8 cellular contexts compared by ENCODE assay signal in the genomic region with DNA sequence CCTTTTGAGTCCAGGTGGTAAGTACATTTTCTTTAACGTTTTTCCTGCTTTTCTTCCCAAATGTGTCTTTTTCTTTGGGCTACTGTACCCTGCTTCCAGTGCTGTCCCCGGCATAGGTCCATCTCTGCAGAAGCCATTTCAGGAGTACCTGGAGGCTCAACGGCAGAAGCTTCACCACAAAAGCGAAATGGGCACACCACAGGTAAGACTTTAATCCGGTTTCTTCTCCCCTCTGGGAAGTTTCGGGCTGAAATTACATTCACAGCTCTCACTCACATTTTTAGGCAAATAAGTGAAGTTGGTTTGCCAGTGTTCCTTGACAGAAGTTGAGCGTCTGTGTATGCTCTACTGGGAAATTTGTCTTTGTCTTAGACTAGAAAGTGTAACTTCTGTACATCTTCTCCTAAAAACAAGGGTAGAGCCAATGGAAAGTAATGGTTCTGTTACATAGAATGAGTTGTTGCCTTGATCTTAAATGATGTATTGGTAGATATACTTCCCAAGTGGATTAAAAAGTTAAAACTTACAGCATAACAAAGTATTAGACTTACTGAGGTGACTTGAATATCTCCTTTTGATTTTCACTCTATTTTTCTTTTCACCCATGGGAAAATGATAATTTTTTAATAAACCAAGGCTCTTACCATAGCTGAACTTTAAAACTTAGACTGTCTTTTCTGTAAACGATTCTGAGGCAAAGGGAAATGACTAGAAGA. TPM values are rescaled to one million over a fixed set of nuclear protein-coding genes. Genes with fewer than 3 reads are reported as not detected.
DNase-seq lines count a peak whose midpoint lies in the region; ATAC-seq, FAIRE-seq and TF ChIP-seq lines count a peak whose summit lies in the region.

No MANE protein-coding gene starts in this region.

- in situ Hi-C loops in GM13977 (cut with MboI; ENCODE audit: low pct_unique_long_range_greater_than_20kb, low sequenced_read_pairs, unreplicated experiment), result no loop called here

- 0% methylated on average over 5 of the region's 8 CpGs for WGBS in mesodermal cell (ENCODE audit: insufficient coverage in 2 of 2), 2 experiments

- H3K4me3 Mint-ChIP-seq in chondrocyte (ENCODE audit: unreplicated experiment), result peak overlapping the region; percentile 98

- FAIRE-seq in H54 (lab: Jason Lieb, UNC), result no peak

- TF ChIP-seq POLR2A in H54 (IDR thresholded peaks at IDR 0.05; ENCODE audit: low read depth, low read length), result peak; percentile 44

- ATAC-seq in GM21515 (IDR thresholded peaks at IDR 0.05; ENCODE audit: unreplicated experiment), result no peak

- no peak for TF ChIP-seq CTCF in chondrocyte (IDR thresholded peaks at IDR 0.05)
- no peak for TF ChIP-seq CTCF in WERI-Rb-1 (IDR thresholded peaks at IDR 0.05; ENCODE audit: low read depth, low read length)
- TF ChIP-seq CTCF in GM13977 (IDR thresholded peaks at IDR 0.05; ENCODE audit: extremely low read depth, insufficient read depth, missing control alignments), result no peak

- no peaks in the 10 kb centered on the region for H3K9me3 ChIP-seq in mesodermal cell (ENCODE audit: control insufficient read depth, low read length)
- no peaks in the 10 kb centered on the region for H3K9me3 ChIP-seq in WERI-Rb-1 (ENCODE audit: severe bottlenecking)

- H3K4me1 Mint-ChIP-seq in chondrocyte (ENCODE audit: low read depth), result peaks cover 32% of the 10 kb centered on the region

- H3K27ac ChIP-seq in mesodermal cell (ENCODE audit: low read depth, low read length, severe bottlenecking) (peak overlapping the region; percentile 100), WERI-Rb-1 (no peak overlapping the region)

- H3K36me3 Mint-ChIP-seq in chondrocyte (ENCODE audit: low read depth), result peaks cover 45% of the 10 kb centered on the region

- no peaks in the 10 kb centered on the region for H3K27me3 Mint-ChIP-seq in chondrocyte (ENCODE audit: low read depth)

- H3K27me3 ChIP-seq in WERI-Rb-1 (ENCODE audit: insufficient read depth, low read depth, severe bottlenecking), result no peaks in the 10 kb centered on the region

- DNase-seq in H54 (ENCODE audit: insufficient read length, low spot score) (no peak), RKO (ENCODE audit: low spot score) (peak; percentile 62), chondrocyte (ENCODE audit: low spot score) (no peak), WERI-Rb-1 (no peak), GM13977 (ENCODE audit: low spot score) (no peak), NCI-H2227 (lab: John Stamatoyannopoulos, UW; ENCODE audit: unreplicated experiment) (no peak)

- peak overlapping the region; percentile 99 for H3K27ac Mint-ChIP-seq in chondrocyte (ENCODE audit: unreplicated experiment)

- H3K4me1 ChIP-seq in mesodermal cell (ENCODE audit: control insufficient read depth, insufficient read depth, low read length, poor library complexity, severe bottlenecking), result peaks cover under 1% of the 10 kb centered on the region

- peaks cover 32% of the 10 kb centered on the region for H3K36me3 ChIP-seq in mesodermal cell (ENCODE audit: control insufficient read depth, insufficient read depth, low read length)
- H3K36me3 ChIP-seq in WERI-Rb-1, result peaks cover 37% of the 10 kb centered on the region

- no peaks in the 10 kb centered on the region for H3K9me3 Mint-ChIP-seq in chondrocyte (ENCODE audit: low read depth)

- H3K4me3 ChIP-seq in mesodermal cell (ENCODE audit: extremely low read depth, insufficient read depth, low read length, poor library complexity, severe bottlenecking) (peak overlapping the region; percentile 70), WERI-Rb-1 (ENCODE audit: low read depth, low read length) (no peak overlapping the region)

RNA-seq across cellular contexts. Expression of a gene that starts 54.4 kb away (rescaled TPM):
- total RNA-seq in chondrocyte, result 6.0 to 10.5 TPM (median 6.0 TPM) in 3 replicates
- 16.8 TPM for polyA plus RNA-seq in mesodermal cell (2013, experiment 1 of 2)
- polyA plus RNA-seq in mesodermal cell (2013, experiment 2 of 2), result 16.3 TPM

RNA-seq across cellular contexts. Expression of a gene that starts 54.6 kb away (rescaled TPM):
- total RNA-seq in chondrocyte, result 29.0 to 36.9 TPM (median 29.6 TPM) in 3 replicates
- polyA plus RNA-seq in mesodermal cell (2013, experiment 1 of 2), result 16.2 TPM
- 17.1 TPM for polyA plus RNA-seq in mesodermal cell (2013, experiment 2 of 2)
